In genomic region chrX:77785746-77786548, GRCh38 we compare ENCODE assay signal across 8 cellular contexts. TPM values are rescaled to one million over a fixed set of nuclear protein-coding genes. Genes with fewer than 3 reads are reported as not detected.
DNase-seq lines count a peak whose midpoint lies in the region; ATAC-seq and TF ChIP-seq lines count a peak whose summit lies in the region.

Gene ATRX (minus strand): TSS chrX:77786216. CDS start chrX:77786001, 215 bp downstream.

- no peaks in the 10 kb centered on the region for H3K9me3 Mint-ChIP-seq in T-cell

- H3K27ac ChIP-seq in adrenal gland (peak within 1 kb of the TSS in 4 of 5 donors; percentile 71 to 90 (median 85)), upper lobe of right lung (peak within 1 kb of the TSS; percentile 94)

- TF ChIP-seq CTCF in GM10248 (IDR thresholded peaks at IDR 0.05; ENCODE audit: control extremely low read depth, extremely low read depth, low read depth, missing control alignments) (no peak), adrenal gland (IDR thresholded peaks at IDR 0.05) (no peak), upper lobe of right lung (IDR thresholded peaks at IDR 0.05) (no peak)

- no peaks in the 10 kb centered on the region for H3K36me3 ChIP-seq in adrenal gland (replicated peaks in 1 of 2)
- no peaks in the 10 kb centered on the region for H3K36me3 ChIP-seq in upper lobe of right lung

- peak within 1 kb of the TSS; percentile 99 to 100 for H3K27ac Mint-ChIP-seq in T-cell

- peak; percentile 31 to 60 for TF ChIP-seq POLR2A in adrenal gland (IDR thresholded peaks at IDR 0.05)

- intact Hi-C loops in adrenal gland (cut with DNase I), result no loop called here
- intact Hi-C loops in left cardiac atrium (cut with DNase I), result no loop called here
- intact Hi-C loops in posterior vena cava (cut with DNase I), result no loop called here
- intact Hi-C loops in upper lobe of right lung (cut with DNase I), result no loop called here

- H3K9me3 ChIP-seq in adrenal gland (replicated peaks in 1 of 3) (no peaks in the 10 kb centered on the region), upper lobe of right lung (no peaks in the 10 kb centered on the region)

- POLR2A ChIA-PET in GM10248 (lab: Yijun Ruan, JAX) (no interaction called here), T-cell (lab: Charles Lee) (interaction anchor here (0.6 to 0.9 kb wide), 3 partner anchors 109 to 1448 kb away, joined by 3 to 6 read pairs (median 5); partner anchors contain the start of genes COX7B (in 1 of the 2) and MAGT1 (in 1 of the 2))

- H3K4me1 Mint-ChIP-seq in T-cell, result peaks cover 26 to 37% (median 36%) of the 10 kb centered on the region in 3 donors

- peak within 1 kb of the TSS; percentile 96 to 100 (median 99) for H3K4me3 Mint-ChIP-seq in T-cell

- ATAC-seq in HG02623 (IDR thresholded peaks at IDR 0.05; ENCODE audit: unreplicated experiment), result peak; percentile 93
- ATAC-seq in T-cell (replicated peaks in 1 of 4), result peak; percentile 89 to 93 (median 92)
- ATAC-seq in left cardiac atrium, result peak; percentile 95 to 98
- ATAC-seq in upper lobe of right lung, result peak; percentile 98

- DNase-seq in GM10248 (ENCODE audit: extremely low spot score) (peak; percentile 81), NCI-H1417 (lab: John Stamatoyannopoulos, UW) (peak; percentile 60 to 92 (median 83)), T-cell (peak; percentile 42 to 82 (median 73)), adrenal gland (peak; percentile 67 to 86 (median 73)), left cardiac atrium (peak; percentile 72), posterior vena cava (ENCODE audit: low spot score) (peak; percentile 87), upper lobe of right lung (peak; percentile 77)

- peaks cover 5% of the 10 kb centered on the region for H3K27me3 ChIP-seq in adrenal gland
- H3K27me3 ChIP-seq in upper lobe of right lung, result no peaks in the 10 kb centered on the region

- CTCF ChIA-PET in GM10248 (lab: Yijun Ruan, JAX), result no interaction called here
- CTCF ChIA-PET in T-cell (lab: Charles Lee), result no interaction called here

- no peaks in the 10 kb centered on the region for H3K36me3 Mint-ChIP-seq in T-cell

- H3K4me3 ChIP-seq in adrenal gland (peak within 1 kb of the TSS in 2 of 4 donors; percentile 52 to 58), upper lobe of right lung (peak within 1 kb of the TSS; percentile 67)

- peaks cover 5 to 28% of the 10 kb centered on the region in 2 donors for H3K4me1 ChIP-seq in adrenal gland (replicated peaks in 1 of 2)
- H3K4me1 ChIP-seq in upper lobe of right lung, result no peaks in the 10 kb centered on the region

- H3K27me3 Mint-ChIP-seq in T-cell, result no peaks in the 10 kb centered on the region

- WGBS in adrenal gland, 4 donors, result 0 to 36% (median 16%) methylated on average over 7 to 48 of the region's 48 CpGs

RNA-seq across cellular contexts. Expression of gene ATRX, which starts in this region (rescaled TPM):
- total RNA-seq in T-cell, result 100 to 1,000 TPM in 2 of 5 donors, 10 to 100 TPM in 3; 85.1 to 146 (median 90.1) TPM
- 100 to 1,000 TPM in 1 of 8 donors, 10 to 100 TPM in 7; 45.7 to 101 (median 77.5) TPM for total RNA-seq in adrenal gland
- 10 to 100 TPM; 10.3 to 37.2 (median 35.8) TPM for polyA plus RNA-seq in adrenal gland
- 10 to 100 TPM; 69.5 to 75.4 TPM for total RNA-seq in left cardiac atrium
- total RNA-seq in posterior vena cava, result 10 to 100 TPM; 89.2 to 94.2 TPM
- 83.4 TPM for total RNA-seq in upper lobe of right lung
